In the genomic region with DNA sequence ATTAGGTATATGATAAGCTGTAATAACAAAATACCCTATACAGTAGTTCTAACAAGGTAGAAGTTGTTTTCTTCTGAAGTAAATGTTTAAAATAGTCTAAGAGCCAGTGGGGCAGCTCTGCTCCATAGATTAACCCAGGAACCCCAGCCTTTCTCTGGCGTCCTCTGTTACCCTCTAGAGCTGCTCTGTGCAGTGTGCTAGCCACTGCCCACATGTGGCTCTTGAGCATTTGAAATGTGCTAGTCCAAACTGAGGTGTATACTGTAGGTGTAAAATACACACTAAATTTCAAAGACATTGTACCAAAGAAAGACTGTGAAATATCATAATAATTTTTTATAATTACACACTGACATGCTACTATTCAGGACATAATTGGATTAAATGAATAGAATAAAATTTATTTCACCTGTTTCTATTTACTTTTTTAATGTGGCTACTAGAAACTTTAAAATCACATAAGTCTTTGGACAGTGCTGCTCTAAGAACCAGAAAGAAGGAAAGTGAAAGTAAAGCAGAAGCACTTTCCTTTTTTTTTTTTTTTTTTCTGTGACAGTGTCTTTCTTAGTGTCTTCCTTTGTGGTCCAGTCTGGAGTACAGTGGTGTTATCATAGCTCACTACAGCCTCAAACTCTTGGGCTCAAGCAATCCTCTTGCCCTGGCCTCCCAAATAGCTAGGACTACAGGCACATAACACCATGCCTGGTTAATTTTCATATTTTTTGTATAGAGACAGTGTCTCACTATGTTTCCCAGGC, we compare ENCODE assay signal across 10 cellular contexts. TPM values are rescaled to one million over a fixed set of nuclear protein-coding genes. Genes with fewer than 3 reads are reported as not detected.
A peak's percentile ranks its signal among the peaks of the same experiment; 100 is the strongest.
DNase-seq lines count a peak whose midpoint lies in the region; ATAC-seq and TF ChIP-seq lines count a peak whose summit lies in the region.
"Had no signal": no experiment of that assay in that cellular context is flagged by ENCODE, and none has a peak within 500 bp of the region (broad histone marks: within the 10 kb centered on the region; RNA-seq: fewer than 3 reads in every experiment).

No MANE protein-coding gene starts in this region.

- CTCF ChIA-PET in CD4-positive, alpha-beta T cell (lab: Charles Lee): interaction anchor here (1.6 kb wide), 1 partner anchor 8 kb away, joined by 3 read pairs; no protein-coding TSS in a partner anchor
- CTCF ChIA-PET in activated B cell treated with CpG ODN at 0.5 μM for 24 hours (lab: Charles Lee) (no interaction called here), RWPE1 (lab: Yijun Ruan, JAX) (no interaction called here)

- no peaks in the 10 kb centered on the region for H3K9me3 ChIP-seq in CD4-positive, alpha-beta T cell (ENCODE audit: control insufficient read depth, low read length)
- H3K9me3 ChIP-seq in GM23248 (ENCODE audit: low read depth) (no peaks in the 10 kb centered on the region), aorta (ENCODE audit: control insufficient read depth, low read length) (no peaks in the 10 kb centered on the region)

- H3K36me3 Mint-ChIP-seq in CD4-positive, alpha-beta T cell (ENCODE audit: low read depth): no peaks in the 10 kb centered on the region
- H3K36me3 Mint-ChIP-seq in activated B cell treated with CpG ODN at 0.5 μM for 24 hours (ENCODE audit: low read depth): no peaks in the 10 kb centered on the region
- no peaks in the 10 kb centered on the region for H3K36me3 Mint-ChIP-seq in natural killer cell

- H3F3A ChIP-seq in GM23248 (ENCODE audit: insufficient read depth): peaks cover 26% of the 10 kb centered on the region

- no peak overlapping the region for H3K27ac Mint-ChIP-seq in CD4-positive, alpha-beta T cell
- H3K27ac Mint-ChIP-seq in activated B cell treated with CpG ODN at 0.5 μM for 24 hours (peak overlapping the region; percentile 14), natural killer cell (peak overlapping the region; percentile 45 to 79)

- peaks cover 98% of the 10 kb centered on the region for H3K79me2 ChIP-seq in GM23248 (ENCODE audit: insufficient read depth)

- POLR2A ChIA-PET in CD4-positive, alpha-beta T cell (lab: Charles Lee): no interaction called here
- POLR2A ChIA-PET in activated B cell treated with CpG ODN at 0.5 μM for 24 hours (lab: Charles Lee): no interaction called here
- POLR2A ChIA-PET in RWPE1 (lab: Yijun Ruan, JAX; ENCODE audit: low non-redundant PET): no interaction called here

- 44 to 50% methylated on average over 1 of the region's 1 CpG for whole genome bisulfite sequencing in GM23248 (ENCODE audit: low coverage in 1 of 2, low lambda C conversion rate in 2 of 2, missing lambda C conversion rate in 2 of 2), 2 experiments
- 75 to 76% methylated on average over 1 of the region's 1 CpG for WGBS in aorta, 2 donors

- intact Hi-C loops in CD4-positive, alpha-beta T cell (cut with DNase I, micrococcal nuclease): no loop called here
- intact Hi-C loops in activated B cell treated with CpG ODN at 0.5 μM for 24 hours (cut with micrococcal nuclease) (no loop called here), natural killer cell (cut with micrococcal nuclease) (loop anchor here (5.0 kb wide), 1 partner anchor 198 kb away; no protein-coding TSS in a partner anchor), aorta (cut with DNase I) (no loop called here)

- H3K4me2 ChIP-seq in GM23248 (ENCODE audit: unreplicated experiment): peak overlapping the region; percentile 72

- ATAC-seq in CD4-positive, alpha-beta T cell (ENCODE audit: poor library complexity): no peak
- ATAC-seq in activated B cell treated with CpG ODN at 0.5 μM for 24 hours (ENCODE audit: low read depth): no peak
- ATAC-seq in natural killer cell: peak; percentile 74 to 95 (median 84)
- no peak for ATAC-seq in aorta (ENCODE audit: low FRiP score)

- no peak for DNase-seq in CD4-positive, alpha-beta T cell
- DNase-seq in GM23248 (peak; percentile 56), activated B cell treated with CpG ODN at 0.5 μM for 24 hours (no peak), natural killer cell (no peak), T-helper 1 cell (no peak), aorta (no peak), RWPE1 (ENCODE audit: low spot score) (no peak), substantia nigra (lab: John Stamatoyannopoulos, UW) (no peak)
- DNase-seq: EL, hippocampal formation had no signal

- H3K36me3 ChIP-seq in GM23248 (ENCODE audit: low read depth) (peaks cover 8% of the 10 kb centered on the region; the same call in 1 of the 2 replicates), aorta (ENCODE audit: control insufficient read depth in 1 of 2, insufficient read depth in 2 of 2, low read length in 1 of 2) (no peaks in the 10 kb centered on the region)

- H3K9ac ChIP-seq in GM23248: peak overlapping the region; percentile 46

- H3K9me2 ChIP-seq in GM23248 (ENCODE audit: insufficient read depth): no peaks in the 10 kb centered on the region

- H2AFZ ChIP-seq in GM23248: no peak overlapping the region

- H3K4me3 Mint-ChIP-seq in CD4-positive, alpha-beta T cell: peak overlapping the region; percentile 34
- H3K4me3 Mint-ChIP-seq in activated B cell treated with CpG ODN at 0.5 μM for 24 hours (no peak overlapping the region), natural killer cell (no peak overlapping the region)

- no peaks in the 10 kb centered on the region for H3K9me3 Mint-ChIP-seq in CD4-positive, alpha-beta T cell
- H3K9me3 Mint-ChIP-seq in activated B cell treated with CpG ODN at 0.5 μM for 24 hours (no peaks in the 10 kb centered on the region), natural killer cell (no peaks in the 10 kb centered on the region)

- H3K4me1 ChIP-seq in GM23248 (ENCODE audit: insufficient read depth) (peaks cover 41% of the 10 kb centered on the region), aorta (ENCODE audit: control insufficient read depth in 1 of 2, insufficient read depth in 2 of 2, low read length in 2 of 2) (peaks cover 1 to 12% of the 10 kb centered on the region in 2 donors)

- H3K27ac ChIP-seq in CD4-positive, alpha-beta T cell (ENCODE audit: low read depth, low read length): no peak overlapping the region
- H3K27ac ChIP-seq in GM23248: peak overlapping the region; percentile 47
- peak overlapping the region in 1 of 2 donors; percentile 51 for H3K27ac ChIP-seq in aorta (ENCODE audit: low read depth in 1 of 2, low read length in 2 of 2)
- H3K27ac ChIP-seq in RWPE1: no peak overlapping the region
- no peak overlapping the region for H3K27ac ChIP-seq in substantia nigra (ENCODE audit: low read depth, low read length, poor library complexity, severe bottlenecking)

- TF ChIP-seq CTCF in CD4-positive, alpha-beta T cell (IDR thresholded peaks at IDR 0.05): no peak
- no peak for TF ChIP-seq CTCF in activated B cell treated with CpG ODN at 0.5 μM for 24 hours (IDR thresholded peaks at IDR 0.05)
- TF ChIP-seq CTCF in natural killer cell (IDR thresholded peaks at IDR 0.05): no peak
- TF ChIP-seq CTCF in RWPE1 (conservative IDR thresholded peaks at IDR 0.05; ENCODE audit: low read depth): no peak

- H3K27me3 Mint-ChIP-seq in CD4-positive, alpha-beta T cell: no peaks in the 10 kb centered on the region
- H3K27me3 Mint-ChIP-seq in activated B cell treated with CpG ODN at 0.5 μM for 24 hours: no peaks in the 10 kb centered on the region
- no peaks in the 10 kb centered on the region for H3K27me3 Mint-ChIP-seq in natural killer cell (ENCODE audit: low read depth in 2 of 2)

- in situ Hi-C loops in GM23248 (cut with MboI): no loop called here

- H3K4me1 Mint-ChIP-seq in CD4-positive, alpha-beta T cell (ENCODE audit: low read depth): peaks cover 18% of the 10 kb centered on the region
- H3K4me1 Mint-ChIP-seq in activated B cell treated with CpG ODN at 0.5 μM for 24 hours (peaks cover 7% of the 10 kb centered on the region), natural killer cell (peaks cover 6 to 10% of the 10 kb centered on the region in 2 donors)

- H3K4me3 ChIP-seq in GM23248 (peak overlapping the region; percentile 55), aorta (ENCODE audit: low read length in 2 of 2) (no peak overlapping the region)

- no peaks in the 10 kb centered on the region for H3K27me3 ChIP-seq in CD4-positive, alpha-beta T cell (ENCODE audit: control insufficient read depth, insufficient read depth, low read length)
- H3K27me3 ChIP-seq in GM23248 (replicated peaks; ENCODE audit: insufficient read depth) (no peaks in the 10 kb centered on the region), aorta (ENCODE audit: control insufficient read depth in 1 of 2, insufficient read depth in 2 of 2, low read length in 1 of 2) (no peaks in the 10 kb centered on the region)

- no peaks in the 10 kb centered on the region for H4K20me1 ChIP-seq in GM23248 (ENCODE audit: insufficient read depth)

RNA-seq across cellular contexts. Expression of a gene that starts 39.3 kb away (rescaled TPM):
- under 1 TPM; 0.20 to 0.60 TPM for total RNA-seq in CD4-positive, alpha-beta T cell
- total RNA-seq in GM23248 (2014; rRNA removed; shearing (Covaris generic)): 120 and 124 TPM in 2 replicates
- polyA plus RNA-seq in GM23248 (2016; fragmentation: Nextera tagmentation; extraction: Ambion mirVana) (113 and 116 TPM in 2 replicates), aorta (10 to 100 TPM; 19.4 to 46.3 TPM)
- total RNA-seq in activated B cell treated with CpG ODN at 0.5 μM for 24 hours (1.1 and 1.6 TPM in 2 replicates), natural killer cell (1 to 10 TPM in 2 of 3 donors, under 1 TPM in 1; 0.40 to 2.9 (median 2.8) TPM), aorta (100 to 1,000 TPM in 1 of 2 donors, 10 to 100 TPM in 1; 99.8 to 214 TPM)

Comparison
In these comparisons a context has a peak if more than half of its experiments do, and no peak if none do; other contexts are left out.
1. ATAC-seq: peak in natural killer cell (3 of 3); none in CD4-positive, alpha-beta T cell (single experiment), activated B cell treated with CpG ODN at 0.5 μM for 24 hours (single experiment) and aorta (single experiment).
2. RNA of a gene that starts 39.3 kb away (total RNA-seq): 99.8 to 214 TPM in aorta and 120 to 124 TPM in GM23248; 0.40 to 2.9 TPM in natural killer cell, 1.1 to 1.6 TPM in activated B cell treated with CpG ODN at 0.5 μM for 24 hours and 0.20 to 0.60 TPM in CD4-positive, alpha-beta T cell; every median in the first group is over 10 times any median in the second.